Comparison of ENCODE assay signal across 13 cellular contexts in genomic region chr1:58620259-58620658, GRCh38. TPM values are rescaled to one million over a fixed set of nuclear protein-coding genes. Genes with fewer than 3 reads are reported as not detected.
DNase-seq lines count a peak whose midpoint lies in the region; ATAC-seq and TF ChIP-seq lines count a peak whose summit lies in the region.
"Had no signal": no experiment of that assay in that cellular context is flagged by ENCODE, and none has a peak within 500 bp of the region (broad histone marks: within the 10 kb centered on the region; RNA-seq: fewer than 3 reads in every experiment).

No MANE protein-coding gene starts in this region.

- TF ChIP-seq CTCF in MCF 10A (IDR thresholded peaks at IDR 0.05; ENCODE audit: unreplicated experiment), result no peak
- TF ChIP-seq CTCF in mammary epithelial cell (conservative IDR thresholded peaks at IDR 0.05 in 1 of 2, IDR thresholded peaks at IDR 0.05 in 1 of 2; ENCODE audit: extremely low read depth in 1 of 2, insufficient read depth in 1 of 2, low read depth in 1 of 2, low read length in 2 of 2), result no peak
- TF ChIP-seq CTCF in RWPE1 (conservative IDR thresholded peaks at IDR 0.05; ENCODE audit: low read depth), result no peak
- no peak for TF ChIP-seq CTCF in lower lobe of right lung (IDR thresholded peaks at IDR 0.05)
- no peak for TF ChIP-seq CTCF in OCI-LY7 (conservative IDR thresholded peaks at IDR 0.05; ENCODE audit: low read length)
- TF ChIP-seq CTCF in CD4-positive, alpha-beta T cell (IDR thresholded peaks at IDR 0.05), result no peak
- no peak for TF ChIP-seq CTCF in chondrocyte (IDR thresholded peaks at IDR 0.05)

- no peaks in the 10 kb centered on the region for H3K27me3 Mint-ChIP-seq in MCF 10A (ENCODE audit: insufficient read depth, unreplicated experiment)
- peaks cover 13% of the 10 kb centered on the region for H3K27me3 Mint-ChIP-seq in CD4-positive, alpha-beta T cell
- H3K27me3 Mint-ChIP-seq in chondrocyte (ENCODE audit: low read depth), result peaks cover 1% of the 10 kb centered on the region

- CTCF ChIA-PET in MCF 10A (lab: Yijun Ruan, JAX) (interaction anchor here (0.7 to 1.0 kb wide), 2 partner anchors 48 to 74 kb away, joined by 3 read pairs; partner anchors contain the start of gene OMA1), mammary epithelial cell (lab: Charles Lee; ENCODE audit: low non-redundant PET) (interaction anchor here (0.6 to 0.7 kb wide), 2 partner anchors 74 to 1144 kb away, joined by 3 to 5 read pairs; partner anchors contain the start of gene OMA1), RWPE1 (lab: Yijun Ruan, JAX) (interaction anchor here (0.6 to 0.7 kb wide), 2 partner anchors 32 to 96 kb away, joined by 3 read pairs; no protein-coding TSS in a partner anchor), OCI-LY7 (lab: Charles Lee; ENCODE audit: unreplicated experiment) (no interaction called here)
- CTCF ChIA-PET in CD4-positive, alpha-beta T cell (lab: Charles Lee), result no interaction called here

- H3K4me3 ChIP-seq in mammary epithelial cell (replicated peaks in 1 of 3; ENCODE audit: insufficient read depth in 1 of 3, low read depth in 2 of 3, low read length in 3 of 3) (no peak overlapping the region), lower lobe of right lung (no peak overlapping the region), OCI-LY7 (ENCODE audit: low read depth, low read length, poor library complexity, severe bottlenecking) (no peak overlapping the region)
- H3K4me3 ChIP-seq: tibial artery had no signal

- H3K27me3 ChIP-seq in mammary epithelial cell (ENCODE audit: insufficient read depth, low read length), result no peaks in the 10 kb centered on the region
- H3K27me3 ChIP-seq in lower lobe of right lung (ENCODE audit: low read depth), result no peaks in the 10 kb centered on the region
- H3K27me3 ChIP-seq in CD4-positive, alpha-beta T cell (ENCODE audit: control insufficient read depth, insufficient read depth, low read length), result peaks cover 4% of the 10 kb centered on the region
- H3K27me3 ChIP-seq: tibial artery had no signal

- H3K79me2 ChIP-seq in mammary epithelial cell (ENCODE audit: insufficient read depth, low read length), result peaks cover 44% of the 10 kb centered on the region
- H3K79me2 ChIP-seq in OCI-LY7 (ENCODE audit: insufficient read depth, low read depth, low read length), result no peaks in the 10 kb centered on the region

- H3K36me3 Mint-ChIP-seq in MCF 10A (ENCODE audit: insufficient read depth, unreplicated experiment) (peaks cover 16% of the 10 kb centered on the region), chondrocyte (ENCODE audit: low read depth) (no peaks in the 10 kb centered on the region)
- H3K36me3 Mint-ChIP-seq in CD4-positive, alpha-beta T cell (ENCODE audit: low read depth), result no peaks in the 10 kb centered on the region
- H3K36me3 Mint-ChIP-seq: naive thymus-derived CD8-positive, alpha-beta T cell had no signal

- H3K9me3 Mint-ChIP-seq in MCF 10A (ENCODE audit: unreplicated experiment) (no peaks in the 10 kb centered on the region), chondrocyte (ENCODE audit: low read depth) (no peaks in the 10 kb centered on the region)
- no peaks in the 10 kb centered on the region for H3K9me3 Mint-ChIP-seq in CD4-positive, alpha-beta T cell
- H3K9me3 Mint-ChIP-seq: naive thymus-derived CD8-positive, alpha-beta T cell had no signal

- no peak overlapping the region for H3K9ac ChIP-seq in mammary epithelial cell (ENCODE audit: insufficient read depth, low read length)

- in situ Hi-C loops in mammary epithelial cell (cut with MboI; ENCODE audit: low sequenced_read_pairs in 2 of 2), result no loop called here

- no peaks in the 10 kb centered on the region for H4K20me1 ChIP-seq in mammary epithelial cell (ENCODE audit: insufficient read depth, low read length)
- H4K20me1 ChIP-seq in OCI-LY7 (ENCODE audit: insufficient read depth, low read length), result no peaks in the 10 kb centered on the region

- dilution Hi-C loops in mammary epithelial cell (cut with HindIII; ENCODE audit: low sequenced_read_pairs), result no loop called here

- H3K36me3 ChIP-seq in mammary epithelial cell (ENCODE audit: insufficient read depth, low read length), result no peaks in the 10 kb centered on the region
- no peaks in the 10 kb centered on the region for H3K36me3 ChIP-seq in lower lobe of right lung
- no peaks in the 10 kb centered on the region for H3K36me3 ChIP-seq in OCI-LY7 (ENCODE audit: insufficient read depth, low read length)
- H3K36me3 ChIP-seq: tibial artery had no signal

- no peak overlapping the region for H3K27ac ChIP-seq in mammary epithelial cell (ENCODE audit: insufficient read depth, low read depth, low read length)
- peak overlapping the region; percentile 51 for H3K27ac ChIP-seq in RWPE1
- H3K27ac ChIP-seq in lower lobe of right lung, result peak overlapping the region; percentile 32
- H3K27ac ChIP-seq in OCI-LY7 (ENCODE audit: low read depth, low read length, poor library complexity, severe bottlenecking), result no peak overlapping the region
- no peak overlapping the region for H3K27ac ChIP-seq in CD4-positive, alpha-beta T cell (ENCODE audit: low read depth, low read length)

- 87% methylated on average over 5 of the region's 7 CpGs for WGBS in mammary epithelial cell (ENCODE audit: low coverage, missing lambda C conversion rate)

- H3K4me1 ChIP-seq in mammary epithelial cell (ENCODE audit: insufficient read depth, low read length) (peaks cover 24% of the 10 kb centered on the region), lower lobe of right lung (peaks cover 36% of the 10 kb centered on the region), OCI-LY7 (ENCODE audit: insufficient read depth, low read length, poor library complexity, severe bottlenecking) (no peaks in the 10 kb centered on the region)

- H3K4me2 ChIP-seq in mammary epithelial cell (ENCODE audit: insufficient read depth, low read depth, low read length) (no peak overlapping the region), OCI-LY7 (ENCODE audit: low read length) (no peak overlapping the region)

- H3K27ac Mint-ChIP-seq in MCF 10A (ENCODE audit: low read depth, unreplicated experiment) (peak overlapping the region; percentile 91), chondrocyte (ENCODE audit: unreplicated experiment) (no peak overlapping the region)
- H3K27ac Mint-ChIP-seq in CD4-positive, alpha-beta T cell, result no peak overlapping the region

- DNase-seq in MCF 10A (ENCODE audit: unreplicated experiment), result no peak
- no peak for DNase-seq in mammary epithelial cell
- DNase-seq in RWPE1 (ENCODE audit: low spot score), result peak; percentile 16
- DNase-seq in lower lobe of right lung, result no peak
- DNase-seq in OCI-LY7 (ENCODE audit: low spot score), result no peak
- no peak for DNase-seq in CD4-positive, alpha-beta T cell
- DNase-seq in chondrocyte (ENCODE audit: low spot score), result no peak
- DNase-seq: KG1; naive thymus-derived CD8-positive, alpha-beta T cell; NCI-H446; SHP77; tibial artery had no signal

- ATAC-seq in lower lobe of right lung, result peak; percentile 43 to 69
- no peak for ATAC-seq in CD4-positive, alpha-beta T cell (ENCODE audit: poor library complexity)
- ATAC-seq in GM21515 (IDR thresholded peaks at IDR 0.05; ENCODE audit: unreplicated experiment), result no peak
- ATAC-seq: naive thymus-derived CD8-positive, alpha-beta T cell had no signal

- intact Hi-C loops in MCF 10A (cut with micrococcal nuclease), result no loop called here
- intact Hi-C loops in mammary epithelial cell (cut with micrococcal nuclease), result no loop called here
- intact Hi-C loops in lower lobe of right lung (cut with DNase I), result no loop called here
- intact Hi-C loops in OCI-LY7 (cut with micrococcal nuclease; ENCODE audit: unreplicated experiment), result no loop called here
- intact Hi-C loops in CD4-positive, alpha-beta T cell (cut with DNase I, micrococcal nuclease), result no loop called here

- no TSS peak for BruUV-seq in MCF 10A (replicated peaks; lab: Mats Ljungman, UMichigan)
- BruUV-seq in mammary epithelial cell (replicated peaks; lab: Mats Ljungman, UMichigan), result no TSS peak
- no TSS peak for BruUV-seq in OCI-LY7 (replicated peaks; lab: Mats Ljungman, UMichigan)

- no peaks in the 10 kb centered on the region for H3K9me2 ChIP-seq in OCI-LY7 (ENCODE audit: insufficient read depth, low read length)

- H3K4me3 Mint-ChIP-seq in MCF 10A (ENCODE audit: unreplicated experiment), result no peak overlapping the region
- H3K4me3 Mint-ChIP-seq in CD4-positive, alpha-beta T cell, result no peak overlapping the region
- H3K4me3 Mint-ChIP-seq in chondrocyte (ENCODE audit: unreplicated experiment), result no peak overlapping the region
- H3K4me3 Mint-ChIP-seq: naive thymus-derived CD8-positive, alpha-beta T cell had no signal

- no peaks in the 10 kb centered on the region for H3K9me3 ChIP-seq in mammary epithelial cell (replicated peaks; ENCODE audit: insufficient read depth, low read length)
- no peaks in the 10 kb centered on the region for H3K9me3 ChIP-seq in lower lobe of right lung
- H3K9me3 ChIP-seq in OCI-LY7 (ENCODE audit: low read length), result no peaks in the 10 kb centered on the region
- no peaks in the 10 kb centered on the region for H3K9me3 ChIP-seq in CD4-positive, alpha-beta T cell (ENCODE audit: control insufficient read depth, low read length)
- H3K9me3 ChIP-seq: tibial artery had no signal

- POLR2A ChIA-PET in MCF 10A (lab: Yijun Ruan, JAX), result interaction anchor here (1.0 to 4.4 kb wide), 3 partner anchors 36 to 73 kb away, joined by 3 to 36 read pairs (median 7); partner anchors contain the start of genes OMA1 and TACSTD2
- POLR2A ChIA-PET in RWPE1 (lab: Yijun Ruan, JAX; ENCODE audit: low non-redundant PET), result no interaction called here
- POLR2A ChIA-PET in OCI-LY7 (lab: Charles Lee), result no interaction called here
- POLR2A ChIA-PET in CD4-positive, alpha-beta T cell (lab: Charles Lee), result no interaction called here

- no peak overlapping the region for H2AFZ ChIP-seq in mammary epithelial cell (ENCODE audit: low read depth, low read length)
- no peak overlapping the region for H2AFZ ChIP-seq in OCI-LY7 (ENCODE audit: low read length)

- H3K4me1 Mint-ChIP-seq in MCF 10A (ENCODE audit: insufficient read depth, unreplicated experiment) (peaks cover 36% of the 10 kb centered on the region), chondrocyte (ENCODE audit: low read depth) (peaks cover 19% of the 10 kb centered on the region)
- peaks cover 13% of the 10 kb centered on the region for H3K4me1 Mint-ChIP-seq in CD4-positive, alpha-beta T cell (ENCODE audit: low read depth)

RNA-seq across cellular contexts. Expression of gene TACSTD2, which starts 43.2 kb away (rescaled TPM):
- 10.4 and 14.8 TPM in 2 replicates for total RNA-seq in MCF 10A (2022)
- total RNA-seq in mammary epithelial cell, result 100 to 1,000 TPM; 231 to 244 TPM
- polyA plus RNA-seq in mammary epithelial cell, result 135 TPM
- 98.6 TPM for polyA minus RNA-seq in mammary epithelial cell
- 69.9 TPM for total RNA-seq in lower lobe of right lung
- not detected in 2 replicates for total RNA-seq in OCI-LY7 (2014; rRNA removed; shearing (Covaris generic))
- not detected in 2 replicates for total RNA-seq in OCI-LY7 (2022)
- total RNA-seq in CD4-positive, alpha-beta T cell, result under 1 TPM; 0.36 TPM
- 0.22 to 0.33 TPM (median 0.30 TPM) in 3 replicates for total RNA-seq in chondrocyte
- total RNA-seq: naive thymus-derived CD8-positive, alpha-beta T cell had no signal
- polyA plus RNA-seq: naive thymus-derived CD8-positive, alpha-beta T cell had no signal

Comparison
In these comparisons a context has a peak if more than half of its experiments do, and no peak if none do; other contexts are left out.
1. H3K27ac ChIP-seq: peak in RWPE1 (single experiment) and lower lobe of right lung (single experiment); none in mammary epithelial cell (single experiment), OCI-LY7 (single experiment) and CD4-positive, alpha-beta T cell (single experiment).
2. ATAC-seq: peak in lower lobe of right lung (2 of 2); none in CD4-positive, alpha-beta T cell (single experiment) and GM21515 (single experiment).
3. CTCF ChIA-PET loops: an anchor here in MCF 10A (0.7 to 1.0 kb wide), mammary epithelial cell (0.6 to 0.7 kb wide) and RWPE1 (0.6 to 0.7 kb wide); none called in OCI-LY7 and CD4-positive, alpha-beta T cell.